17 cellular contexts compared by ENCODE assay signal in the genomic region with DNA sequence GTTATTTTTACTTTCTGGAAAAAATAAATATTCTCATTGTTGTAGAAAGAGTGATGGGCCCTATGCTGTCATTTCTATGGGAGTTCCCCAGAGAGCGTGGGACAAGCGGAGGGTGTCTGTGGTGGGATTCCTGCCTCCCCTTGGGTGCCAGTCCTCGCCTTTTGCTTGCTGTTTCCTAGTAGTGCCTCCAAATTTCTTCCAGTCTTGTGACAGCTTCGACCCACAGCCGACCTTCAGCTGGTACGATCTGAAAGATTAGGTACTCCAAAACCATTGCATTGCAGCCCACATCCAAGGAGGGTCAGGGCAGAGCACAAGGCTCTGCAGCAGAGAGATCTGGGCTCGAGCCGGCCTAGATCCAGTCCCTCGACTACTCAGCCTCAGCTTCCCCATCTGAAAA. TPM values are rescaled to one million over a fixed set of nuclear protein-coding genes. Genes with fewer than 3 reads are reported as not detected.
"Had no signal": no experiment of that assay in that cellular context is flagged by ENCODE, and none has a peak within 500 bp of the region (broad histone marks: within the 10 kb centered on the region; RNA-seq: fewer than 3 reads in every experiment).

No MANE protein-coding gene starts in this region.

- H3K9me3 ChIP-seq: body of pancreas, esophagus muscularis mucosa, prostate gland, right lobe of liver, transverse colon had no signal

- H3K27me3 ChIP-seq: body of pancreas, esophagus muscularis mucosa, right lobe of liver, transverse colon had no signal

- H3K9me3 Mint-ChIP-seq: activated T-cell treated with anti-CD3 and anti-CD28 coated beads, Interleukin-2, amount 50 U/mL, for 72 hours; immature natural killer cell; natural killer cell treated with Interleukin-12 subunit alpha and Interleukin-12 subunit beta and Interleukin-15 and Interleukin-18, amount 100 ng/mL, for 72 hours had no signal

- H3K36me3 Mint-ChIP-seq: immature natural killer cell; natural killer cell treated with Interleukin-12 subunit alpha and Interleukin-12 subunit beta and Interleukin-15 and Interleukin-18, amount 100 ng/mL, for 72 hours had no signal

- H3K27ac ChIP-seq: body of pancreas, esophagus muscularis mucosa, right lobe of liver, transverse colon had no signal

- H3K27ac Mint-ChIP-seq: activated T-cell treated with anti-CD3 and anti-CD28 coated beads, Interleukin-2, amount 50 U/mL, for 72 hours; immature natural killer cell; natural killer cell treated with Interleukin-12 subunit alpha and Interleukin-12 subunit beta and Interleukin-15 and Interleukin-18, amount 100 ng/mL, for 72 hours; T-helper 17 cell had no signal

- H3K4me1 Mint-ChIP-seq: immature natural killer cell, T-helper 17 cell had no signal

- H3K36me3 ChIP-seq: prostate gland, right lobe of liver, transverse colon had no signal

- H3K4me1 ChIP-seq: body of pancreas, right lobe of liver had no signal

- DNase-seq: activated CD4-positive, alpha-beta T cell treated with anti-CD3 and anti-CD28 coated beads, Interleukin-2, amount 50 U/mL, for 1 hour; activated CD4-positive, CD25-positive, alpha-beta regulatory T cell; activated T-cell treated with anti-CD3 and anti-CD28 coated beads, Interleukin-2, amount 50 U/mL, for 72 hours; body of pancreas; cerebellar nuclear complex; glutamatergic neuron; immature natural killer cell; occipital lobe; right lobe of liver; SHP77; stimulated activated CD4-positive, alpha-beta T cell treated with anti-CD3 and anti-CD28 coated beads, Interleukin-4, amount 100 ng/mL, for 24 hours; T-helper 17 cell; transverse colon had no signal

- H3K4me3 Mint-ChIP-seq: activated T-cell treated with anti-CD3 and anti-CD28 coated beads, Interleukin-2, amount 50 U/mL, for 72 hours; immature natural killer cell; natural killer cell treated with Interleukin-12 subunit alpha and Interleukin-12 subunit beta and Interleukin-15 and Interleukin-18, amount 100 ng/mL, for 72 hours; T-helper 17 cell had no signal

- H3K4me3 ChIP-seq: body of pancreas, esophagus muscularis mucosa, prostate gland, right lobe of liver, transverse colon had no signal

- ATAC-seq: activated T-cell treated with anti-CD3 and anti-CD28 coated beads, Interleukin-2, amount 50 U/mL, for 72 hours; body of pancreas; right lobe of liver; SK-N-SH treated with all-trans-retinoic acid at 6 μM for 48 hours; T-helper 17 cell had no signal

RNA-seq across cellular contexts. Expression of gene EMID1, which starts 58.9 kb away (rescaled TPM):
- total RNA-seq: T-helper 17 cell had no signal
